12 cellular contexts compared by ENCODE assay signal in the genomic region with DNA sequence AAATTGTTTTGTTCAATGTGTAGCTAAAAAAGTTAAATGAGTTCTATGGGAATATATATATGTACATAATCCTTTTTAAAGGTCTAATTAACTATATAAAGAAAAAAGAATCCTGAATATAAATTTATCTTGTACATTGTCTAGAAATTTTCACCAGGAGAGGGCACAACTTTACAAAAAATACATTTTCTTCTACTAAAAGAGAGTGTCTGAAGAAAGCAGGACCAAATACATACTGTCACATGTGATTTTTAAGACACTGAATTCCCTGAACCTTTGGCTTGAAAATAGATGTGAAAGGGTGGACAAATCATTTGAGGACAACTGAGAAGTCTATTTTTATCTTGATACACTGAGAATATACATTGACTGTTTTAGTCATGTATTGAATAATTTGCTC.
DNase-seq lines count a peak whose midpoint lies in the region; ATAC-seq and TF ChIP-seq lines count a peak whose summit lies in the region.
"Had no signal": no experiment of that assay in that cellular context is flagged by ENCODE, and none has a peak within 500 bp of the region (broad histone marks: within the 10 kb centered on the region; RNA-seq: fewer than 3 reads in every experiment).

No MANE protein-coding gene starts in this region.

- H3K4me1 Mint-ChIP-seq in CD14-positive monocyte = no peaks in the 10 kb centered on the region

- POLR2A ChIA-PET in HEK293T (lab: Yijun Ruan, JAX) = no interaction called here

- H3K4me3 Mint-ChIP-seq in CD14-positive monocyte = no peak overlapping the region

- H3K9me3 Mint-ChIP-seq in CD14-positive monocyte = peaks cover 0 to 1% (median 0%) of the 10 kb centered on the region in 7 donors

- H3K27ac Mint-ChIP-seq in CD14-positive monocyte = no peak overlapping the region
- H3K27ac Mint-ChIP-seq: progenitor cell of endocrine pancreas had no signal

- DNase-seq in G401 (ENCODE audit: low spot score) (peak; percentile 37), SKM-1 (lab: John Stamatoyannopoulos, UW; ENCODE audit: unreplicated experiment) (peak; percentile 11), inferior parietal cortex (ENCODE audit: extremely low spot score) (peak; percentile 45), HEK293T (ENCODE audit: extremely low spot score) (no peak), left colon (no peak), CD14-positive monocyte (ENCODE audit: low spot score) (no peak)
- DNase-seq in stimulated activated CD8-positive, alpha-beta memory T cell treated with anti-CD3 and anti-CD28 coated beads, Interleukin-4, amount 100 ng/mL, for 48 hours = no peak
- DNase-seq: erythroblast, left cardiac atrium, NCI-H187 treated with DMSO at 0.1 percent for 48 hours had no signal

- H3K27me3 Mint-ChIP-seq in CD14-positive monocyte (ENCODE audit: low read depth in 3 of 3) = peaks cover 0 to 2% (median 1%) of the 10 kb centered on the region in 3 donors
- H3K27me3 Mint-ChIP-seq: progenitor cell of endocrine pancreas had no signal

- peak; percentile 67 for ATAC-seq in HG03432 (IDR thresholded peaks at IDR 0.05; ENCODE audit: unreplicated experiment)
- no peak for ATAC-seq in left colon
- ATAC-seq: left cardiac atrium had no signal

- intact Hi-C loops in left colon (cut with DNase I, micrococcal nuclease) = no loop called here
- intact Hi-C loops in CD14-positive monocyte (cut with micrococcal nuclease) = no loop called here

- H3K36me3 Mint-ChIP-seq in CD14-positive monocyte = no peaks in the 10 kb centered on the region

- no peak for TF ChIP-seq CTCF in CD14-positive monocyte (IDR thresholded peaks at IDR 0.05)

- CTCF ChIA-PET in HEK293T (lab: Yijun Ruan, JAX) = interaction anchor here (0.9 kb wide), 1 partner anchor 318 kb away, joined by 3 read pairs; no protein-coding TSS in a partner anchor

- in situ Hi-C loops in G401 (cut with HindIII; ENCODE audit: low sequenced_read_pairs) = no loop called here

TF ChIP-seq in HEK293T, 16 proteins besides CTCF, POLR2A, EP300 and RAD21:
- no peak for TF ChIP-seq ZNF384 (IDR thresholded peaks at IDR 0.05)
- TF ChIP-seq ELF4 (IDR thresholded peaks at IDR 0.05) = no peak
- no peak for TF ChIP-seq FOXK2 (IDR thresholded peaks at IDR 0.05)
- no peak for TF ChIP-seq FOXM1 (IDR thresholded peaks at IDR 0.05; ENCODE audit: borderline replicate concordance)
- TF ChIP-seq BHLHE40 (IDR thresholded peaks at IDR 0.05; ENCODE audit: borderline replicate concordance) = no peak
- no peak for TF ChIP-seq SUZ12 (IDR thresholded peaks at IDR 0.05)
- TF ChIP-seq L3MBTL2 (conservative IDR thresholded peaks at IDR 0.05) = no peak
- TF ChIP-seq SP1 (IDR thresholded peaks at IDR 0.05) = no peak
- no peak for TF ChIP-seq LEF1 (IDR thresholded peaks at IDR 0.05; ENCODE audit: borderline replicate concordance)
- TF ChIP-seq HDGF (IDR thresholded peaks at IDR 0.05; ENCODE audit: borderline replicate concordance) = no peak
- no peak for TF ChIP-seq TARDBP (IDR thresholded peaks at IDR 0.05)
- TF ChIP-seq PKNOX1 (IDR thresholded peaks at IDR 0.05) = no peak
- no peak for TF ChIP-seq ARNT (IDR thresholded peaks at IDR 0.05)
- no peak for TF ChIP-seq FOXA1 (IDR thresholded peaks at IDR 0.05)
- TF ChIP-seq CTBP1 (IDR thresholded peaks at IDR 0.05; ENCODE audit: borderline replicate concordance) = no peak
- no peak for TF ChIP-seq NFRKB (IDR thresholded peaks at IDR 0.05)

Comparison
In these comparisons a context has a peak if more than half of its experiments do, and no peak if none do; other contexts are left out.
1. DNase-seq: peak in G401 (single experiment), SKM-1 (single experiment) and inferior parietal cortex (single experiment); none in HEK293T (single experiment), left colon (0 of 2), CD14-positive monocyte (single experiment) and stimulated activated CD8-positive, alpha-beta memory T cell treated with anti-CD3 and anti-CD28 coated beads, Interleukin-4, amount 100 ng/mL, for 48 hours (single experiment).